Comparison of ENCODE assay signal across 8 cellular contexts in the genomic region with DNA sequence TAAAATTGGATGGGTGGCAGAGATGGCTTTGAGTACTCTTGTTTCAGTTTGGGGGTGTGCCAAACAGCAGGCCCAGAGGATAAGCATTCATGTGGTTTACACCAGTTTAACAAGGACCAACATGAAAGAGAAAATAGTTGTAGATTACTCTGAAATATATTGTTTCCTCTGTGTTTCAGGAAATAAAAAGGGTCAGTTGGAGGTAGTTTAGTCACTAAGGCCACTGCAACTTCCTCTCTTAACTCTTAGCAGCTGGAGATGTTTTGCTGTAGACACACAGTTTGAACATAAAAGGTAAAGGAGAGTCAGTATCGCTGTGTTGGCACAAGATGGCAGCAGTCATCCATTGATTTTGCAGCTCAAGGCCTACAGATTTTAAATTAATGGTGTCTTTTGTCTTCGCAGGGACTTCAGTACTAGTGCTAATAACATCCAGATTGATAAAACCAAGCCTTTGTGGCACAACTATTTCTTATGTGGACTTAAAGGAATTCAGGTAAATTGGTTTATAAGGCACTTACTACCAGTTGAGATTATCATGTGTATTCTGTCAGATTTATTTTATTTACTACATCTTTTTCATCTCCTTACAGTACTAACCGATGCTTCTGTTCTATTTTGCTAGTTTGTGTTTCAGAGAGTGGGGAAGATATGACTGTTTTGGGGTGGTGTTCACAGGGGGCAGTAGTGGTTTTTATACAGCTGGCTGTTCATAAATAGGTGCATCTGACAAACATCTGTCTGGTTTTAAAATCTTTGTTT.
DNase-seq lines count a peak whose midpoint lies in the region; ATAC-seq and TF ChIP-seq lines count a peak whose summit lies in the region.

No MANE protein-coding gene starts in this region.

- H3K4me3 Mint-ChIP-seq in stimulated activated naive B cell treated with anti-CD40 and anti-IgM and Interleukin-4, amounts not matched to agents 10 μg/mL and 1 μg/mL and 100 μg/mL, for 72 hours: no peak overlapping the region

- H3K36me3 Mint-ChIP-seq in stimulated activated naive B cell treated with anti-CD40 and anti-IgM and Interleukin-4, amounts not matched to agents 10 μg/mL and 1 μg/mL and 100 μg/mL, for 72 hours: peaks cover 27 to 38% of the 10 kb centered on the region in 2 donors

- peak; percentile 90 for TF ChIP-seq CTCF in AG10803 (conservative IDR thresholded peaks at IDR 0.05; ENCODE audit: low read length)
- TF ChIP-seq CTCF in VCaP (conservative IDR thresholded peaks at IDR 0.05): peak; percentile 86

- H3K27ac ChIP-seq in VCaP: no peak overlapping the region

- H3K9me3 Mint-ChIP-seq in stimulated activated naive B cell treated with anti-CD40 and anti-IgM and Interleukin-4, amounts not matched to agents 10 μg/mL and 1 μg/mL and 100 μg/mL, for 72 hours: peaks cover 16 to 18% of the 10 kb centered on the region in 2 donors

- H3K27me3 Mint-ChIP-seq in stimulated activated naive B cell treated with anti-CD40 and anti-IgM and Interleukin-4, amounts not matched to agents 10 μg/mL and 1 μg/mL and 100 μg/mL, for 72 hours: no peaks in the 10 kb centered on the region

- no peak overlapping the region for H3K27ac Mint-ChIP-seq in stimulated activated naive B cell treated with anti-CD40 and anti-IgM and Interleukin-4, amounts not matched to agents 10 μg/mL and 1 μg/mL and 100 μg/mL, for 72 hours

- DNase-seq in AG10803 (ENCODE audit: low read depth) (peak; percentile 92), NCI-H2107 treated with DMSO at 0.1 percent for 48 hours (lab: John Stamatoyannopoulos, UW; ENCODE audit: unreplicated experiment) (peak; percentile 49), dermis blood vessel endothelial cell (peak; percentile 88), lung microvascular endothelial cell (ENCODE audit: low read depth in 2 of 2) (peak; percentile 82 to 91)
- DNase-seq in stimulated activated naive B cell treated with anti-CD40 and anti-IgM and Interleukin-4, amounts not matched to agents 10 μg/mL and 1 μg/mL and 100 μg/mL, for 72 hours: peak; percentile 26

- H3K4me1 Mint-ChIP-seq in stimulated activated naive B cell treated with anti-CD40 and anti-IgM and Interleukin-4, amounts not matched to agents 10 μg/mL and 1 μg/mL and 100 μg/mL, for 72 hours: peaks cover 10% of the 10 kb centered on the region in 2 donors

- ATAC-seq in GM18502 (IDR thresholded peaks at IDR 0.05; ENCODE audit: poor library complexity, unreplicated experiment) (peak; percentile 92), HG02938 (IDR thresholded peaks at IDR 0.05; ENCODE audit: unreplicated experiment) (peak; percentile 82)
- ATAC-seq in stimulated activated naive B cell treated with anti-CD40 and anti-IgM and Interleukin-4, amounts not matched to agents 10 μg/mL and 1 μg/mL and 100 μg/mL, for 72 hours (replicated peaks): peak; percentile 94 to 95

- no peak overlapping the region for H3K4me3 ChIP-seq in AG10803 (ENCODE audit: low read length)

Comparison
In these comparisons a context has a peak if more than half of its experiments do, and no peak if none do; other contexts are left out.
1. DNase-seq: peak in every context shown above with its lines; median percentile 92 in AG10803; 88 in dermis blood vessel endothelial cell; 86 in lung microvascular endothelial cell; 49 in NCI-H2107 treated with DMSO at 0.1 percent for 48 hours; 26 in stimulated activated naive B cell treated with anti-CD40 and anti-IgM and Interleukin-4, amounts not matched to agents 10 μg/mL and 1 μg/mL and 100 μg/mL, for 72 hours.